8 cellular contexts compared by ENCODE assay signal in genomic region chr21:15730484-15731242, GRCh38. TPM values are rescaled to one million over a fixed set of nuclear protein-coding genes. Genes with fewer than 3 reads are reported as not detected.
DNase-seq lines count a peak whose midpoint lies in the region; TF ChIP-seq lines count a peak whose summit lies in the region.

No MANE protein-coding gene starts in this region.

- H3K36me3 ChIP-seq in NT2/D1 (ENCODE audit: insufficient read depth, insufficient read length, low read length) (no peaks in the 10 kb centered on the region), mesodermal cell (ENCODE audit: control insufficient read depth, insufficient read depth, low read length) (no peaks in the 10 kb centered on the region), urinary bladder (ENCODE audit: insufficient read depth) (no peaks in the 10 kb centered on the region)

- peaks cover 31% of the 10 kb centered on the region for H3K4me1 Mint-ChIP-seq in activated naive CD4-positive, alpha-beta T cell treated with anti-CD3 and anti-CD28 coated beads for 36 hours (ENCODE audit: low read depth)

- no peaks in the 10 kb centered on the region for H3K4me1 ChIP-seq in NT2/D1 (ENCODE audit: insufficient read depth, insufficient read length)
- H3K4me1 ChIP-seq in mesodermal cell (ENCODE audit: control insufficient read depth, insufficient read depth, low read length, poor library complexity, severe bottlenecking), result no peaks in the 10 kb centered on the region
- no peaks in the 10 kb centered on the region for H3K4me1 ChIP-seq in urinary bladder (ENCODE audit: insufficient read depth)

- H3K9me3 ChIP-seq in NT2/D1 (ENCODE audit: insufficient read depth, low read length) (no peaks in the 10 kb centered on the region), mesodermal cell (ENCODE audit: control insufficient read depth, low read length) (no peaks in the 10 kb centered on the region)

- WGBS in mesodermal cell (ENCODE audit: insufficient coverage in 2 of 2), 2 experiments, result 1 to 2% methylated on average over 11 to 23 of the region's 30 CpGs
- WGBS in urinary bladder, result under 1% methylated on average over 30 of the region's 30 CpGs

- no peak for TF ChIP-seq CTCF in choroid plexus epithelial cell (conservative IDR thresholded peaks at IDR 0.05; ENCODE audit: low read depth, low read length)

- H3K4me3 ChIP-seq in NT2/D1 (ENCODE audit: insufficient read length, low read depth) (peak overlapping the region; percentile 84), choroid plexus epithelial cell (ENCODE audit: low read depth, low read length) (peak overlapping the region; percentile 81), mesodermal cell (ENCODE audit: extremely low read depth, insufficient read depth, low read length, poor library complexity, severe bottlenecking) (peak overlapping the region; percentile 78), urinary bladder (ENCODE audit: low read depth, low read length) (peak overlapping the region; percentile 97)

- CTCF ChIA-PET in activated naive CD4-positive, alpha-beta T cell treated with anti-CD3 and anti-CD28 coated beads for 36 hours (lab: Charles Lee), result interaction anchor here (0.9 kb wide), 1 partner anchor 113 kb away, joined by 3 read pairs; no protein-coding TSS in a partner anchor

- peak overlapping the region; percentile 82 for H3K27ac ChIP-seq in mesodermal cell (ENCODE audit: low read depth, low read length, severe bottlenecking)
- H3K27ac ChIP-seq in urinary bladder (ENCODE audit: low read depth), result peak overlapping the region; percentile 97

- H3K4me3 Mint-ChIP-seq in activated naive CD4-positive, alpha-beta T cell treated with anti-CD3 and anti-CD28 coated beads for 36 hours, result peak overlapping the region; percentile 91

- no peak for DNase-seq in activated naive CD4-positive, alpha-beta T cell treated with anti-CD3 and anti-CD28 coated beads for 36 hours
- DNase-seq in activated naive CD4-positive, alpha-beta T cell treated with anti-CD3 and anti-CD28 coated beads, Interleukin-2, amount 50 U/mL, for 16 hours, result no peak
- DNase-seq in NT2/D1 (ENCODE audit: low read depth, low spot score) (no peak), choroid plexus epithelial cell (ENCODE audit: low read depth) (peak; percentile 23), NCI-H226 (no peak), hippocampal formation (lab: John Stamatoyannopoulos, UW) (no peak)

- intact Hi-C loops in activated naive CD4-positive, alpha-beta T cell treated with anti-CD3 and anti-CD28 coated beads for 36 hours (cut with micrococcal nuclease), result loop anchor here (5.0 to 10.0 kb wide), 4 partner anchors 308 to 1348 kb away; partner anchors contain the start of gene HSPA13

- peak overlapping the region; percentile 83 for H3K27ac Mint-ChIP-seq in activated naive CD4-positive, alpha-beta T cell treated with anti-CD3 and anti-CD28 coated beads for 36 hours

- H3K27me3 Mint-ChIP-seq in activated naive CD4-positive, alpha-beta T cell treated with anti-CD3 and anti-CD28 coated beads for 36 hours (ENCODE audit: low read depth), result peaks cover 2% of the 10 kb centered on the region

- H3K9ac ChIP-seq in NT2/D1 (ENCODE audit: insufficient read length, low read depth), result peak overlapping the region; percentile 92

- H3K36me3 Mint-ChIP-seq in activated naive CD4-positive, alpha-beta T cell treated with anti-CD3 and anti-CD28 coated beads for 36 hours (ENCODE audit: low read depth), result no peaks in the 10 kb centered on the region

- H3K27me3 ChIP-seq in NT2/D1 (ENCODE audit: insufficient read depth, insufficient read length), result peaks cover 17% of the 10 kb centered on the region

- H3K9me3 Mint-ChIP-seq in activated naive CD4-positive, alpha-beta T cell treated with anti-CD3 and anti-CD28 coated beads for 36 hours, result no peaks in the 10 kb centered on the region

RNA-seq across cellular contexts. Expression of gene USP25, which starts 0.9 kb away (rescaled TPM):
- total RNA-seq in activated naive CD4-positive, alpha-beta T cell treated with anti-CD3 and anti-CD28 coated beads for 36 hours, result 10 to 100 TPM; 24.7 to 27.8 TPM
- 19.0 TPM for polyA plus RNA-seq in mesodermal cell (2013, experiment 1 of 2)
- 21.8 TPM for polyA plus RNA-seq in mesodermal cell (2013, experiment 2 of 2)
- 111 TPM for total RNA-seq in urinary bladder
- 19.1 TPM for polyA plus RNA-seq in urinary bladder
